In genomic region chr4:156113138-156113537, GRCh38 we compare ENCODE assay signal across 1 cellular context.
TF ChIP-seq lines count a peak whose summit lies in the region.

No MANE protein-coding gene starts in this region.

TF ChIP-seq in liver, 16 proteins besides CTCF, POLR2A, EP300 and RAD21 (continued from another document):
- TF ChIP-seq NR2F2 (IDR thresholded peaks at IDR 0.05), result no peak
- no peak for TF ChIP-seq FOXA1 (IDR thresholded peaks at IDR 0.05)
- no peak for TF ChIP-seq ZBTB33 (IDR thresholded peaks at IDR 0.05)
- TF ChIP-seq, protein P1, sequence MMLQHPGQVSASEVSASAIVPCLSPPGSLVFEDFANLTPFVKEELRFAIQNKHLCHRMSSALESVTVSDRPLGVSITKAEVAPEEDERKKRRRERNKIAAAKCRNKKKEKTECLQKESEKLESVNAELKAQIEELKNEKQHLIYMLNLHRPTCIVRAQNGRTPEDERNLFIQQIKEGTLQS (IDR thresholded peaks at IDR 0.05), result no peak
- no peak for TF ChIP-seq JUND (IDR thresholded peaks at IDR 0.05)
TF ChIP-seq in liver: peak in this region for 0.
